Comparison of ENCODE assay signal across 18 cellular contexts in genomic region chr11:34810107-34810562, GRCh38.
"Had no signal": no experiment of that assay in that cellular context is flagged by ENCODE, and none has a peak within 500 bp of the region (broad histone marks: within the 10 kb centered on the region; RNA-seq: fewer than 3 reads in every experiment).

No MANE protein-coding gene starts in this region.

- H3K27ac ChIP-seq: ascending aorta, prostate gland, sigmoid colon, stomach, thoracic aorta had no signal

- FAIRE-seq: kidney had no signal

- H3K36me3 ChIP-seq: ascending aorta, prostate gland, sigmoid colon, stomach, thoracic aorta had no signal

- DNase-seq: activated CD4-positive, alpha-beta memory T cell treated with anti-CD3 and anti-CD28 coated beads for 36 hours; activated CD4-positive, alpha-beta T cell treated with anti-CD3 and anti-CD28 coated beads for 1 hour; activated CD8-positive, alpha-beta memory T cell treated with anti-CD3 and anti-CD28 coated beads, Interleukin-2, amount 10 ng/mL, durations not matched to agents 7 days and 5 days; activated naive CD4-positive, alpha-beta T cell treated with anti-CD3 and anti-CD28 coated beads, Interleukin-2, amount 10 ng/mL, durations not matched to agents 7 days and 5 days; activated T-cell treated with anti-CD3 and anti-CD28 coated beads, Interleukin-2, amount 50 U/mL, for 1 hour; dorsolateral prefrontal cortex; endodermal cell; kidney; left ventricle myocardium superior; mesendoderm; nephron progenitor cell; sigmoid colon; stimulated activated CD4-positive, alpha-beta T cell treated with anti-CD3 and anti-CD28 coated beads, Interleukin-1b, Interleukin-23, amount 100 ng/mL, for 48 hours; stomach; T-helper 9 cell had no signal

- H3K4me3 ChIP-seq: ascending aorta, dorsolateral prefrontal cortex, prostate gland, sigmoid colon, stomach, thoracic aorta had no signal

- ATAC-seq: activated CD8-positive, alpha-beta memory T cell treated with anti-CD3 and anti-CD28 coated beads, Interleukin-2, amount 10 ng/mL, durations not matched to agents 7 days and 5 days; left ventricle myocardium superior had no signal

- H3K4me1 ChIP-seq: ascending aorta, prostate gland, sigmoid colon had no signal

- H3K36me3 Mint-ChIP-seq: activated naive CD4-positive, alpha-beta T cell treated with anti-CD3 and anti-CD28 coated beads, Interleukin-2, amount 10 ng/mL, durations not matched to agents 7 days and 5 days had no signal

- H3K9me3 ChIP-seq: prostate gland had no signal

- H3K4me3 Mint-ChIP-seq: activated CD4-positive, alpha-beta memory T cell treated with anti-CD3 and anti-CD28 coated beads for 36 hours; activated CD8-positive, alpha-beta memory T cell treated with anti-CD3 and anti-CD28 coated beads, Interleukin-2, amount 10 ng/mL, durations not matched to agents 7 days and 5 days; activated naive CD4-positive, alpha-beta T cell treated with anti-CD3 and anti-CD28 coated beads, Interleukin-2, amount 10 ng/mL, durations not matched to agents 7 days and 5 days; endodermal cell; nephron progenitor cell had no signal

- H3K27ac Mint-ChIP-seq: activated CD4-positive, alpha-beta memory T cell treated with anti-CD3 and anti-CD28 coated beads for 36 hours; activated CD8-positive, alpha-beta memory T cell treated with anti-CD3 and anti-CD28 coated beads, Interleukin-2, amount 10 ng/mL, durations not matched to agents 7 days and 5 days; activated naive CD4-positive, alpha-beta T cell treated with anti-CD3 and anti-CD28 coated beads, Interleukin-2, amount 10 ng/mL, durations not matched to agents 7 days and 5 days; endodermal cell; nephron progenitor cell had no signal

- H3K4me1 Mint-ChIP-seq: nephron progenitor cell had no signal

- H3K27me3 ChIP-seq: ascending aorta, dorsolateral prefrontal cortex, sigmoid colon, stomach had no signal
